In the genomic region with DNA sequence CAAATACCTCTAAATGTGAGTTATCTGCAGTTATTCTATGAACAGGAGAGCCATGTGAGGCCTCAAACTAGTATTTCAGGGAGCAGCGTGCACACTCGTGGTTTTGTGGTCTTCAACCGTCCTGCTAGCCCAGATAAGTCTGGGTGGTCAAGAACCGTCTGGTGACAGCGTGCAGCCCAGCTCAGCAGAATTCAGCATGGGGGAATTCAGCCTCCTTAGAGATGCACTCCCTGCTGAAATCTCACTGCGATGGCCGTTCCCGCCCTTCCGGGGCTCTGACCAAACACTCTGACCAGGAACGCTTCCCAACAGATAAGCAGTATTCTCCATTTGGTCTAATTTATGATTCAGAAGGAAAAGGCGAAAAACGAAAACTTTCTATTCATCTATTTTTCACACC, we compare ENCODE assay signal across 26 cellular contexts. TPM values are rescaled to one million over a fixed set of nuclear protein-coding genes. Genes with fewer than 3 reads are reported as not detected.
DNase-seq lines count a peak whose midpoint lies in the region; ATAC-seq, FAIRE-seq and TF ChIP-seq lines count a peak whose summit lies in the region.
"Had no signal": no experiment of that assay in that cellular context is flagged by ENCODE, and none has a peak within 500 bp of the region (broad histone marks: within the 10 kb centered on the region; RNA-seq: fewer than 3 reads in every experiment).

No MANE protein-coding gene starts in this region.

- H3K27ac Mint-ChIP-seq in Calu3 (ENCODE audit: unreplicated experiment), result no peak overlapping the region
- no peak overlapping the region for H3K27ac Mint-ChIP-seq in astrocyte (ENCODE audit: unreplicated experiment)
- no peak overlapping the region for H3K27ac Mint-ChIP-seq in nephron
- H3K27ac Mint-ChIP-seq: activated CD4-positive, alpha-beta memory T cell treated with anti-CD3 and anti-CD28 coated beads for 36 hours; activated T-cell treated with anti-CD3 and anti-CD28 coated beads, Interleukin-2, amount 50 U/mL, for 24 hours; natural killer cell; progenitor cell of endocrine pancreas; WTC11 had no signal

- TF ChIP-seq POLR2A in NB4 (IDR thresholded peaks at IDR 0.05; ENCODE audit: extremely low read depth, insufficient read length), result no peak

- H3K27ac ChIP-seq in astrocyte (ENCODE audit: low read depth, low read length), result no peak overlapping the region
- no peak overlapping the region for H3K27ac ChIP-seq in ascending aorta
- H3K27ac ChIP-seq: brain microvascular endothelial cell, coronary artery, foreskin keratinocyte, tibial artery had no signal

- H3K9me3 Mint-ChIP-seq in Calu3 (ENCODE audit: low read depth, unreplicated experiment) (no peaks in the 10 kb centered on the region), astrocyte (ENCODE audit: unreplicated experiment) (no peaks in the 10 kb centered on the region), nephron (no peaks in the 10 kb centered on the region)
- H3K9me3 Mint-ChIP-seq: activated CD4-positive, alpha-beta memory T cell treated with anti-CD3 and anti-CD28 coated beads for 36 hours; activated T-cell treated with anti-CD3 and anti-CD28 coated beads, Interleukin-2, amount 50 U/mL, for 24 hours; natural killer cell; WTC11 had no signal

- H3K27me3 ChIP-seq in astrocyte (ENCODE audit: insufficient read depth, low read length) (peaks cover 12% of the 10 kb centered on the region), ascending aorta (peaks cover 8% of the 10 kb centered on the region)

- no peak overlapping the region for H3K4me2 ChIP-seq in astrocyte (ENCODE audit: low read length)

- H2AFZ ChIP-seq in astrocyte (ENCODE audit: low read depth, low read length), result no peak overlapping the region

- intact Hi-C loops in Calu3 (cut with micrococcal nuclease; ENCODE audit: unreplicated experiment) (no loop called here), ascending aorta (cut with DNase I) (loop anchor here (5.0 to 10.0 kb wide), 2 partner anchors 75 to 853 kb away; a partner anchor contains a TSS)

- peaks cover 14% of the 10 kb centered on the region for H3K4me1 ChIP-seq in astrocyte (ENCODE audit: insufficient read depth, low read length)
- H3K4me1 ChIP-seq in ascending aorta, result peaks cover 10 to 18% of the 10 kb centered on the region in 2 donors
- H3K4me1 ChIP-seq: foreskin keratinocyte had no signal

- H3K27me3 Mint-ChIP-seq in Calu3 (ENCODE audit: unreplicated experiment) (peaks cover 12% of the 10 kb centered on the region), astrocyte (ENCODE audit: low read depth, unreplicated experiment) (peaks cover under 1% of the 10 kb centered on the region), nephron (ENCODE audit: low read depth) (peaks cover 19% of the 10 kb centered on the region)

- BruUV-seq in Calu3 (replicated peaks; lab: Mats Ljungman, UMichigan), result TSS peak; percentile 8

- TF ChIP-seq CTCF in Calu3 (IDR thresholded peaks at IDR 0.05; ENCODE audit: unreplicated experiment), result no peak
- no peak for TF ChIP-seq CTCF in NB4 (IDR thresholded peaks at IDR 0.05; ENCODE audit: low read depth, low read length)
- TF ChIP-seq CTCF in astrocyte (IDR thresholded peaks at IDR 0.05; ENCODE audit: insufficient read depth, low read depth, low read length), result no peak
- TF ChIP-seq CTCF in nephron (IDR thresholded peaks at IDR 0.05; ENCODE audit: unreplicated experiment in 3 of 3), result no peak
- no peak for TF ChIP-seq CTCF in ascending aorta (IDR thresholded peaks at IDR 0.05)

- no peaks in the 10 kb centered on the region for H3K9me3 ChIP-seq in astrocyte (ENCODE audit: insufficient read depth, low read depth, low read length)
- no peaks in the 10 kb centered on the region for H3K9me3 ChIP-seq in ascending aorta
- H3K9me3 ChIP-seq: tibial artery had no signal

- H3K4me3 ChIP-seq in NB4 (ENCODE audit: low read depth, low read length) (peak overlapping the region; percentile 83), astrocyte (ENCODE audit: insufficient read depth, low read depth, low read length) (no peak overlapping the region), ascending aorta (no peak overlapping the region)
- H3K4me3 ChIP-seq: coronary artery, tibial artery had no signal

- H3K4me3 Mint-ChIP-seq in Calu3 (ENCODE audit: low read depth, unreplicated experiment), result no peak overlapping the region
- peak overlapping the region; percentile 65 for H3K4me3 Mint-ChIP-seq in astrocyte (ENCODE audit: unreplicated experiment)
- H3K4me3 Mint-ChIP-seq in nephron, result peak overlapping the region; percentile 60 to 97 (median 97)
- H3K4me3 Mint-ChIP-seq: activated T-cell treated with anti-CD3 and anti-CD28 coated beads, Interleukin-2, amount 50 U/mL, for 24 hours; WTC11 had no signal

- no peak overlapping the region for H3K9ac ChIP-seq in astrocyte (ENCODE audit: low read length)

- H3K79me2 ChIP-seq in astrocyte (ENCODE audit: insufficient read depth, low read length), result peaks cover 74% of the 10 kb centered on the region

- H3K36me3 ChIP-seq in astrocyte (ENCODE audit: insufficient read depth, low read length), result peaks cover 3% of the 10 kb centered on the region
- peaks cover 3 to 11% of the 10 kb centered on the region in 2 donors for H3K36me3 ChIP-seq in ascending aorta
- H3K36me3 ChIP-seq: brain microvascular endothelial cell had no signal

- CTCF ChIA-PET in Calu3 (lab: Charles Lee), result no interaction called here

- H3K36me3 Mint-ChIP-seq in Calu3 (ENCODE audit: insufficient read depth, unreplicated experiment), result peaks cover 29% of the 10 kb centered on the region
- peaks cover 7% of the 10 kb centered on the region for H3K36me3 Mint-ChIP-seq in astrocyte (ENCODE audit: low read depth, unreplicated experiment)
- H3K36me3 Mint-ChIP-seq in nephron (ENCODE audit: low read depth), result no peaks in the 10 kb centered on the region
- H3K36me3 Mint-ChIP-seq: natural killer cell had no signal

- FAIRE-seq in astrocyte (lab: Jason Lieb, UNC), result no peak
- FAIRE-seq: endometrium, GM19239, H54 had no signal

- ATAC-seq in HG03108 (IDR thresholded peaks at IDR 0.05; ENCODE audit: unreplicated experiment), result no peak
- ATAC-seq: foreskin keratinocyte, natural killer cell, WTC11 had no signal

- H3K4me1 Mint-ChIP-seq in Calu3 (ENCODE audit: low read depth, unreplicated experiment) (peaks cover 33% of the 10 kb centered on the region), astrocyte (ENCODE audit: low read depth, unreplicated experiment) (peaks cover 17% of the 10 kb centered on the region), nephron (peaks cover 24% of the 10 kb centered on the region)

- DNase-seq in Calu3 (no peak), NB4 (ENCODE audit: low read depth) (peak; percentile 89), astrocyte (ENCODE audit: low read depth) (peak; percentile 37), ascending aorta (ENCODE audit: low spot score in 2 of 2) (no peak), NCI-H510A (lab: John Stamatoyannopoulos, UW) (no peak), hepatic stellate cell (ENCODE audit: low spot score) (no peak)
- DNase-seq: activated CD4-positive, alpha-beta memory T cell treated with anti-CD3 and anti-CD28 coated beads for 36 hours; activated naive CD4-positive, alpha-beta T cell treated with anti-CD3 and anti-CD28 coated beads, Interleukin-2, amount 50 U/mL, for 16 hours; activated T-cell treated with anti-CD3 and anti-CD28 coated beads, Interleukin-2, amount 50 U/mL, for 24 hours; brain microvascular endothelial cell; foreskin keratinocyte; natural killer cell; NCI-H1048; NCI-H1930; NCI-H226; stimulated activated CD4-positive, alpha-beta T cell treated with anti-CD3 and anti-CD28 coated beads, Interleukin-1b, Interleukin-23, amount 100 ng/mL, for 48 hours; stimulated activated naive CD4-positive, alpha-beta T cell treated with Interleukin-2 at 50 U/mL for 16 hours; tibial artery had no signal

- H4K20me1 ChIP-seq in astrocyte (ENCODE audit: insufficient read depth, low read length), result peaks cover 67% of the 10 kb centered on the region

RNA-seq across cellular contexts. Expression of a gene that starts 3.1 kb away (rescaled TPM):
- total RNA-seq in Calu3 (2022), result 40.8 and 41.2 TPM in 2 replicates
- 19.7 and 20.8 TPM in 2 replicates for total RNA-seq in astrocyte
- 17.3 TPM for total RNA-seq in ascending aorta

RNA-seq across cellular contexts. Expression of a gene that starts 3.8 kb away (rescaled TPM):
- total RNA-seq in Calu3 (2022), result 0.28 and 0.71 TPM in 2 replicates
- total RNA-seq in astrocyte, result 0.18 and 0.19 TPM in 2 replicates
- not detected for total RNA-seq in ascending aorta

RNA-seq across cellular contexts. Expression of a gene that starts 19.7 kb away (rescaled TPM):
- total RNA-seq in Calu3 (2022) (20.3 and 21.1 TPM in 2 replicates), astrocyte (3.3 and 4.0 TPM in 2 replicates), ascending aorta (6.2 TPM)

RNA-seq across cellular contexts. Expression of a gene that starts 47.7 kb away (rescaled TPM):
- 0.17 and 0.33 TPM in 2 replicates for total RNA-seq in Calu3 (2022)
- not detected in 2 replicates for total RNA-seq in astrocyte
- 0.11 TPM for total RNA-seq in ascending aorta

Comparison
In these comparisons a context has a peak if more than half of its experiments do, and no peak if none do; other contexts are left out.
1. DNase-seq: peak in NB4 (single experiment) and astrocyte (single experiment); none in Calu3 (single experiment), ascending aorta (0 of 2), NCI-H510A (single experiment) and hepatic stellate cell (single experiment).